In the genomic region with DNA sequence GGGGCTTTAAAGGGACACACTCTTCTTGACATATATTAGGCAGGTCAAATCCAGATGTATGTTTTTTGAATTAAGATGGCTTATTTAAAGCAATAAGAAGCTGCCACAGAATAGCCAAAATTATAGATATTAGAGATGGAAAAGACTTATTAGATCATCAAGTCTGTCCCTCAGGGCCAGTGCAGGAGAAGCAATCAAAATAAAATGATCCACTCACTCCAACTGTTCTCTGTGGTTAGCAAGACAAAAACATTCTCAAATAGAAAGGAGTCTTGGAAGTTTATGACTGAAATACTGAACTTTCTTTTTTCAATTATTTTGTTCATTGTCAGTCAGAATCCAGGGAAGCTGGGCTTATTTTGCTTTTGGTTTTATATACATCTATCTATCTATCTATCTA, we compare ENCODE assay signal across 21 cellular contexts.
"Had no signal": no experiment of that assay in that cellular context is flagged by ENCODE, and none has a peak within 500 bp of the region (broad histone marks: within the 10 kb centered on the region; RNA-seq: fewer than 3 reads in every experiment).

No MANE protein-coding gene starts in this region.

- H3K9me3 Mint-ChIP-seq: endodermal cell, nephron progenitor cell had no signal

- ATAC-seq: gastroesophageal sphincter; left lobe of liver; naive thymus-derived CD4-positive, alpha-beta T cell; pancreas; right lobe of liver had no signal

- H3K9me3 ChIP-seq: gastroesophageal sphincter, neutrophil, pancreas, right lobe of liver, stomach had no signal

- H3K27ac ChIP-seq: cardiac muscle cell, gastroesophageal sphincter, neutrophil, pancreas, right lobe of liver, stomach had no signal

- H3K4me1 ChIP-seq: gastroesophageal sphincter, pancreas, right lobe of liver, stomach had no signal

- DNase-seq: cerebellar nuclear complex; effector CD4-positive, alpha-beta T cell; endodermal cell; glutamatergic neuron; islet precursor cell; mesendoderm; naive thymus-derived CD4-positive, alpha-beta T cell; nephron progenitor cell; pancreas; right lobe of liver; small intestine; stimulated activated CD4-positive, alpha-beta T cell treated with anti-CD3 and anti-CD28 coated beads, Interleukin-12 subunit alpha, Interleukin-12 subunit beta, amount 100 ng/mL, for 4 hours; stimulated activated naive CD4-positive, alpha-beta T cell; stomach had no signal

- H3K27ac Mint-ChIP-seq: endodermal cell; naive thymus-derived CD4-positive, alpha-beta T cell; nephron progenitor cell; progenitor cell of endocrine pancreas; type B pancreatic cell had no signal

- H3K36me3 Mint-ChIP-seq: type B pancreatic cell had no signal

- H3K36me3 ChIP-seq: cardiac muscle cell, gastroesophageal sphincter, neutrophil, pancreas, right lobe of liver, stomach had no signal

- H3K4me3 ChIP-seq: cardiac muscle cell, gastroesophageal sphincter, lung, pancreas, right lobe of liver, stomach had no signal

- H3K27me3 Mint-ChIP-seq: naive thymus-derived CD4-positive, alpha-beta T cell; progenitor cell of endocrine pancreas; type B pancreatic cell had no signal

- H3K27me3 ChIP-seq: gastroesophageal sphincter, neutrophil, pancreas, right lobe of liver, stomach had no signal

- H3K4me3 Mint-ChIP-seq: endodermal cell; naive thymus-derived CD4-positive, alpha-beta T cell; nephron progenitor cell; type B pancreatic cell had no signal
